ENCODE assay signal across 1 cellular context in the genomic region with DNA sequence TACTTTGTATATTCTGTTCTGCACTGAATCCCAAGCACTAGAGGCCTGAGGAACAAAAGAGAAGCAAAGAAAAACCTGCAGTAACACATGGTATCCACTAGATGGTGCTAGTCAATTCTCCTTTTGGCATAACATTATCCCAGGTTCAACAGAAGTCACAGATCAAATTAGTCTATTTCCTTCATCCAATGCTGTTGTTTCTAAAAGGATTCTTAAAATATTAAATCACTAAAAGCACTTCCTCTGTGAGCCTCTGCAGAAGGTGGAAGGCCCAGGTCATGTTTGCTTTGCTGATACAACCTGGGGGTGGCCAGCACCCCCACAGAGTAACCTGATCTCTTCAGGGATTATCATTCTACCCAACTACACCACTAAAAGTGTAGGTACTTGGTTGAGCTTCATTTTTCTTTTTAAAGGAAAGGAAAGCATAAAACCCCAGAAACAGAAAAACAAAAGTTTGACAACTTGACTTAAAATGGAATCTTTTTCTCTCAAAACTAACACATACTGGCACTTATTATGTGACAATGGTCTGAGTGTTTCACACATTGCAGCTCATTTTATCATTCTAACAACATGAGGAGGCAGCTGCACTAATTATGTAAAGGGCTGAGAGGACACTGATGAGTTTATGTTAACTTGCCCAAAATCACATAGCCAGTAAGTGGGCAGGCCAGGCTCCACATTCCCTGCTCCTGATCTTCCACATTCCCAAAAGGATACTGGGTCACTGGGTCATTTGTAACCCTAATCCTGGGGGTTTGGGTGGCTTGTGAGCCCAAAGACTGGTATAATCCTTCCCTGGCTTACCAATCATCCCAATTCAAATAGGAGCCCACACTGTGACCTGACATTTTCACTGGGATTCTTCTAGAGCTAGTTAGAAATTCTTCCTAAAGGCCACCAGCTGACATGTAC.
TF ChIP-seq lines count a peak whose summit lies in the region.

No MANE protein-coding gene starts in this region.

TF ChIP-seq in HepG2, 621 proteins besides CTCF, POLR2A, EP300 and RAD21 (continued from another document and continues in another):
- TF ChIP-seq, protein P1, sequence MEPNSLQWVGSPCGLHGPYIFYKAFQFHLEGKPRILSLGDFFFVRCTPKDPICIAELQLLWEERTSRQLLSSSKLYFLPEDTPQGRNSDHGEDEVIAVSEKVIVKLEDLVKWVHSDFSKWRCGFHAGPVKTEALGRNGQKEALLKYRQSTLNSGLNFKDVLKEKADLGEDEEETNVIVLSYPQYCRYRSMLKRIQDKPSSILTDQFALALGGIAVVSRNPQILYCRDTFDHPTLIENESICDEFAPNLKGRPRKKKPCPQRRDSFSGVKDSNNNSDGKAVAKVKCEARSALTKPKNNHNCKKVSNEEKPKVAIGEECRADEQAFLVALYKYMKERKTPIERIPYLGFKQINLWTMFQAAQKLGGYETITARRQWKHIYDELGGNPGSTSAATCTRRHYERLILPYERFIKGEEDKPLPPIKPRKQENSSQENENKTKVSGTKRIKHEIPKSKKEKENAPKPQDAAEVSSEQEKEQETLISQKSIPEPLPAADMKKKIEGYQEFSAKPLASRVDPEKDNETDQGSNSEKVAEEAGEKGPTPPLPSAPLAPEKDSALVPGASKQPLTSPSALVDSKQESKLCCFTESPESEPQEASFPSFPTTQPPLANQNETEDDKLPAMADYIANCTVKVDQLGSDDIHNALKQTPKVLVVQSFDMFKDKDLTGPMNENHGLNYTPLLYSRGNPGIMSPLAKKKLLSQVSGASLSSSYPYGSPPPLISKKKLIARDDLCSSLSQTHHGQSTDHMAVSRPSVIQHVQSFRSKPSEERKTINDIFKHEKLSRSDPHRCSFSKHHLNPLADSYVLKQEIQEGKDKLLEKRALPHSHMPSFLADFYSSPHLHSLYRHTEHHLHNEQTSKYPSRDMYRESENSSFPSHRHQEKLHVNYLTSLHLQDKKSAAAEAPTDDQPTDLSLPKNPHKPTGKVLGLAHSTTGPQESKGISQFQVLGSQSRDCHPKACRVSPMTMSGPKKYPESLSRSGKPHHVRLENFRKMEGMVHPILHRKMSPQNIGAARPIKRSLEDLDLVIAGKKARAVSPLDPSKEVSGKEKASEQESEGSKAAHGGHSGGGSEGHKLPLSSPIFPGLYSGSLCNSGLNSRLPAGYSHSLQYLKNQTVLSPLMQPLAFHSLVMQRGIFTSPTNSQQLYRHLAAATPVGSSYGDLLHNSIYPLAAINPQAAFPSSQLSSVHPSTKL (CRISPR knock-in tag; IDR thresholded peaks at IDR 0.05), result 0 out of 2 replicates have a peak, but pooled peaks have one; percentile 7
- TF ChIP-seq ZMYM4 (CRISPR knock-in tag; IDR thresholded peaks at IDR 0.05), result no peak
- no peak for TF ChIP-seq ZNF512B (CRISPR knock-in tag; IDR thresholded peaks at IDR 0.05; ENCODE audit: borderline replicate concordance)
- no peak for TF ChIP-seq AKNA (CRISPR knock-in tag; IDR thresholded peaks at IDR 0.05; ENCODE audit: borderline replicate concordance)
- TF ChIP-seq KDM5B (CRISPR knock-in tag; IDR thresholded peaks at IDR 0.05; ENCODE audit: borderline replicate concordance), result no peak
- no peak for TF ChIP-seq MEIS2 (CRISPR knock-in tag; IDR thresholded peaks at IDR 0.05)
- no peak for TF ChIP-seq ZNF782 (CRISPR knock-in tag; IDR thresholded peaks at IDR 0.05; ENCODE audit: borderline replicate concordance)
- no peak for TF ChIP-seq MIER2 (CRISPR knock-in tag; IDR thresholded peaks at IDR 0.05)
- no peak for TF ChIP-seq MIER3 (CRISPR knock-in tag; IDR thresholded peaks at IDR 0.05; ENCODE audit: borderline replicate concordance)
- TF ChIP-seq GPBP1L1 (CRISPR knock-in tag; IDR thresholded peaks at IDR 0.05), result no peak
- TF ChIP-seq, protein P2, sequence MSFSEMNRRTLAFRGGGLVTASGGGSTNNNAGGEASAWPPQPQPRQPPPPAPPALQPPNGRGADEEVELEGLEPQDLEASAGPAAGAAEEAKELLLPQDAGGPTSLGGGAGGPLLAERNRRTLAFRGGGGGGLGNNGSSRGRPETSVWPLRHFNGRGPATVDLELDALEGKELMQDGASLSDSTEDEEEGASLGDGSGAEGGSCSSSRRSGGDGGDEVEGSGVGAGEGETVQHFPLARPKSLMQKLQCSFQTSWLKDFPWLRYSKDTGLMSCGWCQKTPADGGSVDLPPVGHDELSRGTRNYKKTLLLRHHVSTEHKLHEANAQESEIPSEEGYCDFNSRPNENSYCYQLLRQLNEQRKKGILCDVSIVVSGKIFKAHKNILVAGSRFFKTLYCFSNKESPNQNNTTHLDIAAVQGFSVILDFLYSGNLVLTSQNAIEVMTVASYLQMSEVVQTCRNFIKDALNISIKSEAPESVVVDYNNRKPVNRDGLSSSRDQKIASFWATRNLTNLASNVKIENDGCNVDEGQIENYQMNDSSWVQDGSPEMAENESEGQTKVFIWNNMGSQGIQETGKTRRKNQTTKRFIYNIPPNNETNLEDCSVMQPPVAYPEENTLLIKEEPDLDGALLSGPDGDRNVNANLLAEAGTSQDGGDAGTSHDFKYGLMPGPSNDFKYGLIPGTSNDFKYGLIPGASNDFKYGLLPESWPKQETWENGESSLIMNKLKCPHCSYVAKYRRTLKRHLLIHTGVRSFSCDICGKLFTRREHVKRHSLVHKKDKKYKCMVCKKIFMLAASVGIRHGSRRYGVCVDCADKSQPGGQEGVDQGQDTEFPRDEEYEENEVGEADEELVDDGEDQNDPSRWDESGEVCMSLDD (CRISPR knock-in tag; IDR thresholded peaks at IDR 0.05; ENCODE audit: borderline replicate concordance), result no peak
- TF ChIP-seq ZNF430 (CRISPR knock-in tag; IDR thresholded peaks at IDR 0.05), result no peak
- 0 out of 4 replicates have a peak, but pooled peaks of 1 of the 2 experiments have one; percentile 34 for TF ChIP-seq KLF16 (CRISPR knock-in tag; IDR thresholded peaks at IDR 0.05)
- TF ChIP-seq ATRX (CRISPR knock-in tag; IDR thresholded peaks at IDR 0.05; ENCODE audit: borderline replicate concordance), result no peak
- TF ChIP-seq FOXA3 (CRISPR knock-in tag; IDR thresholded peaks at IDR 0.05), result no peak
- no peak for TF ChIP-seq ZSCAN5A (CRISPR knock-in tag; IDR thresholded peaks at IDR 0.05; ENCODE audit: borderline replicate concordance)
- TF ChIP-seq, protein P3, sequence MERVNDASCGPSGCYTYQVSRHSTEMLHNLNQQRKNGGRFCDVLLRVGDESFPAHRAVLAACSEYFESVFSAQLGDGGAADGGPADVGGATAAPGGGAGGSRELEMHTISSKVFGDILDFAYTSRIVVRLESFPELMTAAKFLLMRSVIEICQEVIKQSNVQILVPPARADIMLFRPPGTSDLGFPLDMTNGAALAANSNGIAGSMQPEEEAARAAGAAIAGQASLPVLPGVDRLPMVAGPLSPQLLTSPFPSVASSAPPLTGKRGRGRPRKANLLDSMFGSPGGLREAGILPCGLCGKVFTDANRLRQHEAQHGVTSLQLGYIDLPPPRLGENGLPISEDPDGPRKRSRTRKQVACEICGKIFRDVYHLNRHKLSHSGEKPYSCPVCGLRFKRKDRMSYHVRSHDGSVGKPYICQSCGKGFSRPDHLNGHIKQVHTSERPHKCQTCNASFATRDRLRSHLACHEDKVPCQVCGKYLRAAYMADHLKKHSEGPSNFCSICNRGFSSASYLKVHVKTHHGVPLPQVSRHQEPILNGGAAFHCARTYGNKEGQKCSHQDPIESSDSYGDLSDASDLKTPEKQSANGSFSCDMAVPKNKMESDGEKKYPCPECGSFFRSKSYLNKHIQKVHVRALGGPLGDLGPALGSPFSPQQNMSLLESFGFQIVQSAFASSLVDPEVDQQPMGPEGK (CRISPR knock-in tag; IDR thresholded peaks at IDR 0.05), result peak; percentile 76
- TF ChIP-seq RBM22 (optimal IDR thresholded peaks at IDR 0.05; ENCODE audit: low read length), result peak; percentile 9
- TF ChIP-seq TCF12 (IDR thresholded peaks at IDR 0.05), result no peak
- TF ChIP-seq TCF12 (CRISPR knock-in tag; IDR thresholded peaks at IDR 0.05), result no peak
- TF ChIP-seq STAG1 (CRISPR knock-in tag; IDR thresholded peaks at IDR 0.05), result peak; percentile 55
- TF ChIP-seq TEAD3 (CRISPR knock-in tag; optimal IDR thresholded peaks at IDR 0.05; ENCODE audit: borderline replicate concordance), result peak; percentile 25
- TF ChIP-seq THRA (CRISPR knock-in tag; IDR thresholded peaks at IDR 0.05; ENCODE audit: borderline replicate concordance), result no peak
